Comparison of ENCODE assay signal across 8 cellular contexts in genomic region chr16:68275611-68276191, GRCh38. TPM values are rescaled to one million over a fixed set of nuclear protein-coding genes. Genes with fewer than 3 reads are reported as not detected.
A peak's percentile ranks its signal among the peaks of the same experiment; 100 is the strongest.
DNase-seq lines count a peak whose midpoint lies in the region; ATAC-seq and TF ChIP-seq lines count a peak whose summit lies in the region.

No MANE protein-coding gene starts in this region.

- H3K4me1 Mint-ChIP-seq in effector memory CD8-positive, alpha-beta T cell (ENCODE audit: low read depth in 2 of 2) = peaks cover 37 to 40% of the 10 kb centered on the region in 2 donors

- H3K4me3 ChIP-seq in SJCRH30 (no peak overlapping the region), thoracic aorta (no peak overlapping the region)

- TF ChIP-seq CTCF in thoracic aorta (IDR thresholded peaks at IDR 0.05) = no peak

- peaks cover 11% of the 10 kb centered on the region for H3K4me1 ChIP-seq in SJCRH30
- H3K4me1 ChIP-seq in thoracic aorta (ENCODE audit: control insufficient read depth in 1 of 2, low read depth in 2 of 2) = peaks cover 23 to 33% of the 10 kb centered on the region in 2 donors

- ATAC-seq in HG03342 (IDR thresholded peaks at IDR 0.05; ENCODE audit: unreplicated experiment) = peak; percentile 68
- peak; percentile 89 for ATAC-seq in effector memory CD8-positive, alpha-beta T cell (replicated peaks)
- no peak for ATAC-seq in thoracic aorta (ENCODE audit: insufficient number of reproducible peaks, low FRiP score, low read depth)

- H3K27me3 ChIP-seq in SJCRH30 (no peaks in the 10 kb centered on the region), thoracic aorta (replicated peaks; ENCODE audit: insufficient read depth) (no peaks in the 10 kb centered on the region)

- H3K27ac ChIP-seq in SJCRH30 (peak overlapping the region; percentile 44; the same call in 1 of the 2 replicates), thoracic aorta (peak overlapping the region; percentile 56 to 74), substantia nigra (ENCODE audit: low read depth, low read length, poor library complexity, severe bottlenecking) (no peak overlapping the region)

- H3K9me3 Mint-ChIP-seq in effector memory CD8-positive, alpha-beta T cell = no peaks in the 10 kb centered on the region

- H3K9me3 ChIP-seq in SJCRH30 (replicated peaks) = no peaks in the 10 kb centered on the region
- no peaks in the 10 kb centered on the region for H3K9me3 ChIP-seq in thoracic aorta

- peak overlapping the region; percentile 62 to 69 for H3K4me3 Mint-ChIP-seq in effector memory CD8-positive, alpha-beta T cell

- H3K36me3 ChIP-seq in SJCRH30 = 0 out of 2 replicates have a peak, but pooled peaks cover 2% of the 10 kb centered on the region
- peaks cover 7% of the 10 kb centered on the region for H3K36me3 ChIP-seq in thoracic aorta

- H3K27me3 Mint-ChIP-seq in effector memory CD8-positive, alpha-beta T cell = no peaks in the 10 kb centered on the region

- H3K36me3 Mint-ChIP-seq in effector memory CD8-positive, alpha-beta T cell (ENCODE audit: insufficient read depth) = peaks cover 61% of the 10 kb centered on the region

- peak; percentile 20 for DNase-seq in activated naive CD4-positive, alpha-beta T cell treated with Interleukin-2 at 50 U/mL for 16 hours
- DNase-seq in activated naive CD4-positive, alpha-beta T cell treated with anti-CD3 and anti-CD28 coated beads, Interleukin-2, amount 50 U/mL, for 16 hours = no peak
- DNase-seq in SJCRH30 (peak; percentile 48 to 73), thoracic aorta (ENCODE audit: low spot score) (no peak), D341Med (ENCODE audit: low spot score) (no peak), substantia nigra (lab: John Stamatoyannopoulos, UW) (no peak)
- DNase-seq in effector memory CD8-positive, alpha-beta T cell = peak; percentile 20 to 25 (median 24)

- H3K27ac Mint-ChIP-seq in effector memory CD8-positive, alpha-beta T cell = peak overlapping the region; percentile 90 to 93

RNA-seq across cellular contexts. Expression of gene SLC7A6, which starts 11.4 kb away (rescaled TPM):
- total RNA-seq in SJCRH30 (2014; rRNA removed; shearing (Covaris generic)) = 17.4 TPM in 2 replicates
- total RNA-seq in thoracic aorta = 100 to 1,000 TPM in 1 of 2 donors, 10 to 100 TPM in 1; 92.1 to 125 TPM

RNA-seq across cellular contexts. Expression of gene PLA2G15, which starts 30.5 kb away (rescaled TPM):
- total RNA-seq in SJCRH30 (2014; rRNA removed; shearing (Covaris generic)) = 7.4 and 9.0 TPM in 2 replicates
- total RNA-seq in thoracic aorta = 10 to 100 TPM; 17.8 to 34.9 TPM

RNA-seq across cellular contexts. Expression of gene SLC7A6OS, which starts 35.0 kb away (rescaled TPM):
- total RNA-seq in SJCRH30 (2014; rRNA removed; shearing (Covaris generic)) = 7.9 and 11.5 TPM in 2 replicates
- total RNA-seq in thoracic aorta = 10 to 100 TPM; 15.6 to 22.6 TPM

RNA-seq across cellular contexts. Expression of gene PRMT7, which starts 35.1 kb away (rescaled TPM):
- 34.7 and 39.5 TPM in 2 replicates for total RNA-seq in SJCRH30 (2014; rRNA removed; shearing (Covaris generic))
- 10 to 100 TPM; 46.6 to 74.2 TPM for total RNA-seq in thoracic aorta

RNA-seq across cellular contexts. Expression of gene ESRP2, which starts 39.8 kb away (rescaled TPM):
- total RNA-seq in SJCRH30 (2014; rRNA removed; shearing (Covaris generic)) = 0.24 TPM in 1 of 2 replicates, not detected in the other
- 1 to 10 TPM; 2.0 to 9.1 TPM for total RNA-seq in thoracic aorta

Comparison
In these comparisons a context has a peak if more than half of its experiments do, and no peak if none do; other contexts are left out.
1. DNase-seq: peak in activated naive CD4-positive, alpha-beta T cell treated with Interleukin-2 at 50 U/mL for 16 hours (single experiment), SJCRH30 (2 of 2) and effector memory CD8-positive, alpha-beta T cell (3 of 3); none in activated naive CD4-positive, alpha-beta T cell treated with anti-CD3 and anti-CD28 coated beads, Interleukin-2, amount 50 U/mL, for 16 hours (single experiment), thoracic aorta (single experiment), D341Med (single experiment) and substantia nigra (0 of 49).